In genomic region chr18:3584266-3584665, GRCh38 we compare ENCODE assay signal across 30 cellular contexts.
DNase-seq lines count a peak whose midpoint lies in the region; TF ChIP-seq lines count a peak whose summit lies in the region.
"Had no signal": no experiment of that assay in that cellular context is flagged by ENCODE, and none has a peak within 500 bp of the region (broad histone marks: within the 10 kb centered on the region; RNA-seq: fewer than 3 reads in every experiment).

No MANE protein-coding gene starts in this region.

- intact Hi-C loops in esophagus squamous epithelium (cut with DNase I) = no loop called here

- no peak for TF ChIP-seq POLR2A in esophagus squamous epithelium (IDR thresholded peaks at IDR 0.05)

- H2AFZ ChIP-seq in Karpas-422 (ENCODE audit: low read length) = no peak overlapping the region

- H3K9me2 ChIP-seq in Karpas-422 (replicated peaks; ENCODE audit: insufficient read depth, low read length) = no peaks in the 10 kb centered on the region

- DNase-seq in Karpas-422 = no peak
- DNase-seq in dermis blood vessel endothelial cell = peak; percentile 55
- no peak for DNase-seq in NCI-H2029 (lab: John Stamatoyannopoulos, UW)
- DNase-seq in NCI-H526 treated with DMSO at 0.1 percent for 48 hours (lab: John Stamatoyannopoulos, UW) = no peak
- DNase-seq in NCI-H2196 (lab: John Stamatoyannopoulos, UW; ENCODE audit: unreplicated experiment) = no peak
- no peak for DNase-seq in esophagus squamous epithelium (lab: John Stamatoyannopoulos, UW)
- DNase-seq: activated naive CD8-positive, alpha-beta T cell treated with anti-CD3 and anti-CD28 coated beads for 36 hours; activated T-cell treated with anti-CD3 and anti-CD28 coated beads for 4 hours; aorta; BE2C; COR-L47; DMS79; effector memory CD8-positive, alpha-beta T cell; hypothalamus; left ventricle myocardium superior; midbrain; NCI-H1092; NCI-H1694 treated with DMSO at 0.1 percent for 48 hours; NCI-H2171; NCI-H510A treated with DMSO at 0.1 percent for 48 hours; small intestine; stimulated activated CD8-positive, alpha-beta memory T cell treated with anti-CD3 and anti-CD28 coated beads, Interleukin-4, amount 100 ng/mL, for 48 hours; stomach; tibial artery had no signal

- H3K27ac ChIP-seq in BLaER1 = no peak overlapping the region
- H3K27ac ChIP-seq in Karpas-422 (ENCODE audit: low read length) = peak overlapping the region; percentile 96
- H3K27ac ChIP-seq in mucosa of rectum (ENCODE audit: low read depth in 2 of 2, low read length in 2 of 2) = peak overlapping the region; percentile 5 to 23
- H3K27ac ChIP-seq in esophagus squamous epithelium = peak overlapping the region in 1 of 4 donors; percentile 2
- H3K27ac ChIP-seq: cardiac muscle cell, coronary artery, HL-60, SK-N-MC, stomach, tibial artery had no signal

- no peak for TF ChIP-seq CTCF in esophagus squamous epithelium (IDR thresholded peaks at IDR 0.05)

- H3K27me3 ChIP-seq in BLaER1 (no peaks in the 10 kb centered on the region), Karpas-422 (ENCODE audit: low read length) (no peaks in the 10 kb centered on the region), mucosa of rectum (ENCODE audit: control insufficient read depth in 2 of 2, insufficient read depth in 2 of 2, low read length in 2 of 2) (no peaks in the 10 kb centered on the region), esophagus squamous epithelium (no peaks in the 10 kb centered on the region)
- H3K27me3 ChIP-seq: BE2C, cardiac muscle cell, stomach, tibial artery had no signal

- no peaks in the 10 kb centered on the region for H4K20me1 ChIP-seq in BLaER1
- no peaks in the 10 kb centered on the region for H4K20me1 ChIP-seq in Karpas-422 (ENCODE audit: insufficient read depth, low read depth, low read length)

- no peaks in the 10 kb centered on the region for H3K79me2 ChIP-seq in Karpas-422 (ENCODE audit: low read length)

- H3K4me1 ChIP-seq in BLaER1 (peaks cover 21% of the 10 kb centered on the region), Karpas-422 (ENCODE audit: low read length) (peaks cover 43% of the 10 kb centered on the region), mucosa of rectum (ENCODE audit: control insufficient read depth in 2 of 2, insufficient read depth in 2 of 2, low read length in 2 of 2) (peaks cover 0 to 17% of the 10 kb centered on the region in 2 donors), esophagus squamous epithelium (peaks cover 3 to 24% (median 6%) of the 10 kb centered on the region in 3 donors)
- H3K4me1 ChIP-seq: BE2C, tibial artery had no signal

- H3K9ac ChIP-seq in BLaER1 = no peak overlapping the region
- peak overlapping the region; percentile 23 for H3K9ac ChIP-seq in Karpas-422 (ENCODE audit: low read length)
- H3K9ac ChIP-seq in mucosa of rectum (ENCODE audit: low read depth in 1 of 2, low read length in 2 of 2) = no peak overlapping the region

- no peaks in the 10 kb centered on the region for H3K36me3 ChIP-seq in BLaER1
- no peaks in the 10 kb centered on the region for H3K36me3 ChIP-seq in Karpas-422 (ENCODE audit: insufficient read depth, low read length)
- H3K36me3 ChIP-seq in mucosa of rectum (ENCODE audit: control insufficient read depth in 2 of 2, insufficient read depth in 2 of 2, low read length in 2 of 2) = no peaks in the 10 kb centered on the region
- no peaks in the 10 kb centered on the region for H3K36me3 ChIP-seq in esophagus squamous epithelium
- H3K36me3 ChIP-seq: BE2C, cardiac muscle cell, stomach, tibial artery had no signal

- H3K4me2 ChIP-seq in BLaER1 (peak overlapping the region; percentile 35; the same call in 1 of the 2 replicates), Karpas-422 (ENCODE audit: low read depth, low read length, poor library complexity, severe bottlenecking) (peak overlapping the region; percentile 63)

- H3K9me3 ChIP-seq in BLaER1 = no peaks in the 10 kb centered on the region
- no peaks in the 10 kb centered on the region for H3K9me3 ChIP-seq in Karpas-422 (ENCODE audit: low read length)
- H3K9me3 ChIP-seq in mucosa of rectum (ENCODE audit: control insufficient read depth in 2 of 2, low read length in 2 of 2) = no peaks in the 10 kb centered on the region
- H3K9me3 ChIP-seq in esophagus squamous epithelium = no peaks in the 10 kb centered on the region
- H3K9me3 ChIP-seq: BE2C, stomach, tibial artery had no signal

- no peak overlapping the region for H3K4me3 ChIP-seq in BLaER1
- H3K4me3 ChIP-seq in Karpas-422 (ENCODE audit: low read length) = 0 out of 2 replicates have a peak overlapping the region, but pooled peaks have one; percentile 0
- no peak overlapping the region for H3K4me3 ChIP-seq in mucosa of rectum (ENCODE audit: low read length in 2 of 2)
- H3K4me3 ChIP-seq in esophagus squamous epithelium = no peak overlapping the region
- H3K4me3 ChIP-seq: cardiac muscle cell, coronary artery, SK-N-MC, stomach, tibial artery had no signal
